ENCODE assay signal across 7 cellular contexts in the genomic region with DNA sequence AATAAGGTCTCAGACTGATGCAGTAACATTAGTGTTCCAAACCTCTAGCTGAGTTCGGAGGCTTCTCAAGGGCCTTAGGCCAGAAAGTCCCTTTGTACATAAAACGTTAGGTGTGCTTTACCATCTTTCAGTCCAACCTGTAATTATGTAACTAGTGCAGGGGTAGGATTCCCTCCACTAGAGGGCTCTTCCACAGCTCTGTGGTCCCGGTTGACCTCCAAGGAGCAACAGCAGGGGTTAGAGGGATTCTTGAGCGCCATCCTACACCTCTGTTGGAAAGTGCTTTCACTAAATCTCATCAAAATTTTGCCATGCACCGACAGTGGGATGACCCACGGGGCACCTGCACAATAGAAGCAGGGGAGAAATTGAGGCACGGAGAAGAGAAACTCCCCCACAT.
A peak's percentile ranks its signal among the peaks of the same experiment; 100 is the strongest.
DNase-seq lines count a peak whose midpoint lies in the region; ATAC-seq and TF ChIP-seq lines count a peak whose summit lies in the region.

No MANE protein-coding gene starts in this region.

- H3K79me2 ChIP-seq in SU-DHL-6 (ENCODE audit: insufficient read depth, low read length), result no peaks in the 10 kb centered on the region

- H3K4me3 ChIP-seq in SU-DHL-6 (ENCODE audit: insufficient read depth, low read length, poor library complexity, severe bottlenecking), result no peak overlapping the region

- no peak overlapping the region for H3K9ac ChIP-seq in SU-DHL-6 (ENCODE audit: low read length)

- no peak overlapping the region for H2AFZ ChIP-seq in SU-DHL-6 (ENCODE audit: low read depth, low read length, severe bottlenecking)

- H3K36me3 ChIP-seq in SU-DHL-6 (ENCODE audit: low read length), result no peaks in the 10 kb centered on the region

- no peaks in the 10 kb centered on the region for H3K9me2 ChIP-seq in SU-DHL-6 (replicated peaks; ENCODE audit: insufficient read depth, low read length)

- peaks cover 6% of the 10 kb centered on the region for H3K4me1 Mint-ChIP-seq in osteocyte (ENCODE audit: unreplicated experiment)

- no peak overlapping the region for H3K27ac Mint-ChIP-seq in osteocyte (ENCODE audit: unreplicated experiment)

- H3K27me3 Mint-ChIP-seq in osteocyte (ENCODE audit: unreplicated experiment), result no peaks in the 10 kb centered on the region

- no peaks in the 10 kb centered on the region for H3K9me3 Mint-ChIP-seq in osteocyte (ENCODE audit: unreplicated experiment)

- ATAC-seq in HG03097 (IDR thresholded peaks at IDR 0.05; ENCODE audit: low FRiP score, unreplicated experiment), result peak; percentile 66
- ATAC-seq in esophagus mucosa, result no peak

- H3K4me2 ChIP-seq in SU-DHL-6 (ENCODE audit: low read depth, low read length, poor library complexity, severe bottlenecking), result no peak overlapping the region

- H3K9me3 ChIP-seq in SU-DHL-6 (ENCODE audit: insufficient read depth, low read length), result no peaks in the 10 kb centered on the region

- no peaks in the 10 kb centered on the region for H3K36me3 Mint-ChIP-seq in osteocyte (ENCODE audit: unreplicated experiment)

- DNase-seq in GM19240 (ENCODE audit: insufficient read length, low spot score) (peak; percentile 7), osteocyte (ENCODE audit: extremely low spot score, unreplicated experiment) (no peak), SHP77 treated with DMSO at 0.1 percent for 48 hours (lab: John Stamatoyannopoulos, UW) (no peak)
- DNase-seq in activated CD4-positive, alpha-beta T cell treated with anti-CD3 and anti-CD28 coated beads for 1 hour, result no peak

- no peaks in the 10 kb centered on the region for H3K27me3 ChIP-seq in SU-DHL-6 (ENCODE audit: low read length)

- no peak overlapping the region for H3K4me3 Mint-ChIP-seq in osteocyte (ENCODE audit: unreplicated experiment)

- TF ChIP-seq CTCF in SU-DHL-6 (IDR thresholded peaks at IDR 0.05; ENCODE audit: insufficient read depth, low read length, poor library complexity, severe bottlenecking) (peak; percentile 59), osteocyte (IDR thresholded peaks at IDR 0.05) (peak; percentile 34)

- H4K20me1 ChIP-seq in SU-DHL-6 (ENCODE audit: low read depth, low read length), result no peaks in the 10 kb centered on the region

- H3K27ac ChIP-seq in SU-DHL-6 (ENCODE audit: low read depth, low read length), result no peak overlapping the region

- H3F3A ChIP-seq in SU-DHL-6 (ENCODE audit: insufficient read depth), result no peaks in the 10 kb centered on the region
